In the genomic region with DNA sequence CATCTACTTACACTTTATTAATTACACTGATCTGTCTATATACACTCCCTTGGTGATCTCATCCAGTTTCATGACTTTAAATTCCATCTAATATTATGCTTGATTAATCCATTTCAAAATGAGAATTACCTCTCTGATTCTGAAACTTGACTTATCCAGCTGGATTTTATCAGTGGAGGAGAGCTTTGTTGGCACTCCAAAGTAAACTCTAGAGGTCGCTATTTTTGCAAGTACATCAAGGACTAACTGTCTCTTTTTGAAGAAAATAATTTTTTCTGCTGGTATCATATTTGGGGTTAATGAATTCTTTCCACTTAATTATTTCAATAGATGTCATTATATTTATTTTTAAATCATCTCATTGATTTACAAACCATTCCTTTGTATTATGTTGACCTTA, we compare ENCODE assay signal across 12 cellular contexts.
DNase-seq lines count a peak whose midpoint lies in the region; ATAC-seq and TF ChIP-seq lines count a peak whose summit lies in the region.
"Had no signal": no experiment of that assay in that cellular context is flagged by ENCODE, and none has a peak within 500 bp of the region (broad histone marks: within the 10 kb centered on the region; RNA-seq: fewer than 3 reads in every experiment).

No MANE protein-coding gene starts in this region.

- ATAC-seq in GM21515 (IDR thresholded peaks at IDR 0.05; ENCODE audit: unreplicated experiment) (no peak), HG02678 (IDR thresholded peaks at IDR 0.05; ENCODE audit: unreplicated experiment) (no peak), esophagus mucosa (no peak), aorta (ENCODE audit: low FRiP score) (no peak)
- ATAC-seq: left colon had no signal

- H3K4me2 ChIP-seq in PC-9, result no peak overlapping the region

- BruUV-seq in A673 (replicated peaks; lab: Mats Ljungman, UMichigan) (no TSS peak), PC-9 (replicated peaks; lab: Mats Ljungman, UMichigan) (no TSS peak)

- no peak overlapping the region for H2AFZ ChIP-seq in PC-9

- no peaks in the 10 kb centered on the region for H3K27me3 ChIP-seq in A673 (replicated peaks; ENCODE audit: insufficient read depth, low read depth, low read length, poor library complexity)
- no peaks in the 10 kb centered on the region for H3K27me3 ChIP-seq in PC-9 (ENCODE audit: insufficient read depth, low read depth)
- no peaks in the 10 kb centered on the region for H3K27me3 ChIP-seq in aorta (ENCODE audit: control insufficient read depth in 1 of 2, insufficient read depth in 2 of 2, low read length in 1 of 2)

- H3K4me1 ChIP-seq in A673 (ENCODE audit: insufficient read depth, low read length, poor library complexity, severe bottlenecking) (no peaks in the 10 kb centered on the region), PC-9 (replicated peaks; ENCODE audit: insufficient read depth) (no peaks in the 10 kb centered on the region), aorta (ENCODE audit: control insufficient read depth in 1 of 2, insufficient read depth in 2 of 2, low read length in 2 of 2) (no peaks in the 10 kb centered on the region)

- H3K9me2 ChIP-seq in PC-9 (ENCODE audit: insufficient read depth), result 0 out of 2 replicates have a peak, but pooled peaks cover 7% of the 10 kb centered on the region

- H3K27ac ChIP-seq in A673 (ENCODE audit: low read depth, low read length, poor library complexity, severe bottlenecking) (no peak overlapping the region), PC-9 (no peak overlapping the region), aorta (ENCODE audit: low read depth in 1 of 2, low read length in 2 of 2) (no peak overlapping the region)

- peak; percentile 13 for DNase-seq in A673 (ENCODE audit: low spot score)
- DNase-seq in PC-9, result no peak
- peak; percentile 12 for DNase-seq in fibroblast of pulmonary artery (ENCODE audit: low read depth)
- DNase-seq in aorta, result no peak
- DNase-seq: activated CD4-positive, alpha-beta T cell treated with anti-CD3 and anti-CD28 coated beads, Interleukin-2, amount 50 U/mL, for 4 hours; CD4-positive, alpha-beta memory T cell; left colon; Right ventricle myocardium superior had no signal

- CTCF ChIA-PET in A673 (lab: Charles Lee) (interaction anchor here (0.7 kb wide), 1 partner anchor 645 kb away, joined by 3 read pairs; no protein-coding TSS in a partner anchor), PC-9 (lab: Charles Lee) (interaction anchor here (0.6 kb wide), 1 partner anchor 75 kb away, joined by 8 read pairs; no protein-coding TSS in a partner anchor)

- no peaks in the 10 kb centered on the region for H3K36me3 ChIP-seq in A673 (ENCODE audit: insufficient read depth, low read length, poor library complexity, severe bottlenecking)
- no peaks in the 10 kb centered on the region for H3K36me3 ChIP-seq in PC-9 (ENCODE audit: low read depth)
- no peaks in the 10 kb centered on the region for H3K36me3 ChIP-seq in aorta (ENCODE audit: control insufficient read depth in 1 of 2, insufficient read depth in 2 of 2, low read length in 1 of 2)

- peak; percentile 57 for TF ChIP-seq CTCF in A673 (conservative IDR thresholded peaks at IDR 0.05; ENCODE audit: low read depth, low read length)
- peak; percentile 38; the same call in 1 of the 2 replicates for TF ChIP-seq CTCF in GM12874 (IDR thresholded peaks at IDR 0.05; ENCODE audit: insufficient read depth, low read depth, low read length)
- TF ChIP-seq CTCF in PC-9 (conservative IDR thresholded peaks at IDR 0.05), result peak; percentile 50; the same call in 1 of the 2 replicates
- TF ChIP-seq CTCF in fibroblast of pulmonary artery (IDR thresholded peaks at IDR 0.05; ENCODE audit: low read length, missing control alignments), result peak; percentile 36

- no peaks in the 10 kb centered on the region for H3K79me2 ChIP-seq in PC-9 (ENCODE audit: low read depth)

- no peaks in the 10 kb centered on the region for H4K20me1 ChIP-seq in PC-9 (ENCODE audit: insufficient read depth)

- POLR2A ChIA-PET in A673 (lab: Charles Lee; ENCODE audit: low non-redundant PET) (no interaction called here), PC-9 (lab: Charles Lee; ENCODE audit: unreplicated experiment) (no interaction called here)

- WGBS in aorta, 2 donors, result 0 to 4% methylated on average over 1 of the region's 1 CpG

- intact Hi-C loops in A673 (cut with micrococcal nuclease; ENCODE audit: unreplicated experiment), result loop anchor here (5.0 kb wide), 2 partner anchors 238 to 833 kb away; no protein-coding TSS in a partner anchor
- intact Hi-C loops in PC-9 (cut with micrococcal nuclease; ENCODE audit: unreplicated experiment), result loop anchor here (2.0 to 5.0 kb wide), 3 partner anchors 238 to 847 kb away; no protein-coding TSS in a partner anchor
- intact Hi-C loops in aorta (cut with DNase I), result no loop called here

- H3F3A ChIP-seq in PC-9 (ENCODE audit: insufficient read depth, low read depth), result no peaks in the 10 kb centered on the region

- no peaks in the 10 kb centered on the region for H3K9me3 ChIP-seq in A673 (ENCODE audit: low read depth, low read length, poor library complexity, severe bottlenecking)
- H3K9me3 ChIP-seq in PC-9 (ENCODE audit: insufficient read depth, low read depth), result no peaks in the 10 kb centered on the region
- no peaks in the 10 kb centered on the region for H3K9me3 ChIP-seq in aorta (ENCODE audit: control insufficient read depth, low read length)

- H3K4me3 ChIP-seq in A673 (ENCODE audit: low read depth, low read length, poor library complexity, severe bottlenecking), result no peak overlapping the region
- no peak overlapping the region for H3K4me3 ChIP-seq in PC-9
- no peak overlapping the region for H3K4me3 ChIP-seq in fibroblast of pulmonary artery (replicated peaks; ENCODE audit: low read depth, low read length)
- no peak overlapping the region for H3K4me3 ChIP-seq in aorta (ENCODE audit: low read length in 2 of 2)

Comparison
In these comparisons a context has a peak if more than half of its experiments do, and no peak if none do; other contexts are left out.
1. DNase-seq: peak in A673 (single experiment) and fibroblast of pulmonary artery (single experiment); none in PC-9 (0 of 2) and aorta (0 of 2).
2. intact Hi-C loops: an anchor here in A673 (5.0 kb wide) and PC-9 (2.0 to 5.0 kb wide); none called in aorta.
3. Peak in every context shown above with its lines, with median percentiles within 50 percentile points of each other: CTCF ChIP-seq.